In genomic region chr13:60267498-60268202, GRCh38 we compare ENCODE assay signal across 8 cellular contexts.
DNase-seq lines count a peak whose midpoint lies in the region; ATAC-seq and TF ChIP-seq lines count a peak whose summit lies in the region.

No MANE protein-coding gene starts in this region.

- H3K27me3 ChIP-seq in stomach, result no peaks in the 10 kb centered on the region

- no peaks in the 10 kb centered on the region for H3K36me3 ChIP-seq in stomach

- no peak for TF ChIP-seq EP300 in stomach (IDR thresholded peaks at IDR 0.05)

- H3K4me3 ChIP-seq in stomach, result peak overlapping the region; percentile 36 to 45 (median 40)

- H3K36me3 Mint-ChIP-seq in activated T-cell treated with anti-CD3 and anti-CD28 coated beads, Interleukin-2, amount 50 U/mL, for 24 hours (ENCODE audit: low read depth), result no peaks in the 10 kb centered on the region

- H3K4me1 Mint-ChIP-seq in activated T-cell treated with anti-CD3 and anti-CD28 coated beads, Interleukin-2, amount 50 U/mL, for 24 hours (ENCODE audit: low read depth), result no peaks in the 10 kb centered on the region

- H3K27me3 Mint-ChIP-seq in activated T-cell treated with anti-CD3 and anti-CD28 coated beads, Interleukin-2, amount 50 U/mL, for 24 hours, result peaks cover 7% of the 10 kb centered on the region

- no peaks in the 10 kb centered on the region for H3K9me3 ChIP-seq in stomach

- H3K4me3 Mint-ChIP-seq in activated T-cell treated with anti-CD3 and anti-CD28 coated beads, Interleukin-2, amount 50 U/mL, for 24 hours, result no peak overlapping the region

- intact Hi-C loops in stomach (cut with DNase I; ENCODE audit: low total_unique reads), result no loop called here

- H3K27ac ChIP-seq in stomach, result peak overlapping the region in 4 of 5 donors; percentile 0 to 49 (median 10)

- H3K4me1 ChIP-seq in stomach, result no peaks in the 10 kb centered on the region

- H3K9me3 Mint-ChIP-seq in activated T-cell treated with anti-CD3 and anti-CD28 coated beads, Interleukin-2, amount 50 U/mL, for 24 hours, result no peaks in the 10 kb centered on the region

- no peak for TF ChIP-seq CTCF in stomach (IDR thresholded peaks at IDR 0.05)

- DNase-seq in activated T-cell treated with anti-CD3 and anti-CD28 coated beads, Interleukin-2, amount 50 U/mL, for 1 hour, result peak; percentile 22
- DNase-seq in activated T-cell treated with anti-CD3 and anti-CD28 coated beads for 4 hours, result no peak
- peak; percentile 41 for DNase-seq in activated T-cell treated with anti-CD3 and anti-CD28 coated beads, Interleukin-2, amount 50 U/mL, for 24 hours
- DNase-seq in iris pigment epithelial cell (ENCODE audit: low read depth), result peak; percentile 4
- DNase-seq in stomach, result no peak
- no peak for DNase-seq in AG08395 (ENCODE audit: low spot score)
- DNase-seq in GM19238 (ENCODE audit: insufficient read length, low spot score), result no peak

- 40 to 71% (median 47%) methylated on average over 24 of the region's 24 CpGs for WGBS in stomach, 5 donors

- no peak for TF ChIP-seq POLR2A in stomach (IDR thresholded peaks at IDR 0.05)

- no peak overlapping the region for H3K27ac Mint-ChIP-seq in activated T-cell treated with anti-CD3 and anti-CD28 coated beads, Interleukin-2, amount 50 U/mL, for 24 hours

- peak; percentile 66 for ATAC-seq in HG03139 (IDR thresholded peaks at IDR 0.05; ENCODE audit: unreplicated experiment)

Comparison
In these comparisons a context has a peak if more than half of its experiments do, and no peak if none do; other contexts are left out.
1. DNase-seq: peak in activated T-cell treated with anti-CD3 and anti-CD28 coated beads, Interleukin-2, amount 50 U/mL, for 1 hour (single experiment), activated T-cell treated with anti-CD3 and anti-CD28 coated beads, Interleukin-2, amount 50 U/mL, for 24 hours (single experiment) and iris pigment epithelial cell (single experiment); none in activated T-cell treated with anti-CD3 and anti-CD28 coated beads for 4 hours (single experiment), stomach (single experiment), AG08395 (single experiment) and GM19238 (single experiment).